ENCODE assay signal across 1 cellular context in the genomic region with DNA sequence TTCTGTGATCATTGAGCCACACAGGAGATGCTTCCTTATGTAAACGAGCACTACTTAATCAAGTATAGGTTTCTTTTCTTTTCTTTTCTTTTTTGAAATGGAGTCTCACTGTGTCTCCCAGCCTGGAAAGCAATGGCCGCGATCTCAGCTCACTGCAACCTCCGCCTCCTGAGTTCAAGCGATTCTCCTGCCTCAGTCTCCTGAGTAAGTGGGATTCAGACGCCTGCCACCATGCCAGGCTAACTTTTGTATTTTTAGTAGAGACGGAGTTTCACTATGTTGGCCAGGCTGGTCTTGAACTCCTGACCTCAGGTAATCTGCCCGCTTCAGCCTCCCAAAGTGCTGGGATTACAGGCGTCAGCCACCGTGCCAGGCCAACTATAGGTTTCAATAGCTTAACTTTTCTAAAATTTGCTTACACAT.
A peak's percentile ranks its signal among the peaks of the same experiment; 100 is the strongest.
TF ChIP-seq lines count a peak whose summit lies in the region.

No MANE protein-coding gene starts in this region.

TF ChIP-seq in GM12878, 131 proteins besides CTCF, POLR2A, EP300 and RAD21:
- TF ChIP-seq YY1 (IDR thresholded peaks at IDR 0.05; ENCODE audit: low read depth, low read length) (peak; percentile 83), ZNF217 (IDR thresholded peaks at IDR 0.05) (0 out of 2 replicates have a peak, but pooled peaks have one; percentile 23), ATF2 (IDR thresholded peaks at IDR 0.05; ENCODE audit: low read length) (0 out of 2 replicates have a peak, but pooled peaks have one; percentile 17), GATAD2B (conservative IDR thresholded peaks at IDR 0.05; ENCODE audit: low read depth) (peak; percentile 44; the same call in 1 of the 2 replicates), EED (IDR thresholded peaks at IDR 0.05; ENCODE audit: low read depth) (0 out of 2 replicates have a peak, but pooled peaks have one; percentile 32), NFIC (IDR thresholded peaks at IDR 0.05; ENCODE audit: low read depth, low read length) (peak; percentile 46), PML (IDR thresholded peaks at IDR 0.05; ENCODE audit: low read length) (peak; percentile 31; the same call in 1 of the 2 replicates)
- TF ChIP-seq, protein P1, sequence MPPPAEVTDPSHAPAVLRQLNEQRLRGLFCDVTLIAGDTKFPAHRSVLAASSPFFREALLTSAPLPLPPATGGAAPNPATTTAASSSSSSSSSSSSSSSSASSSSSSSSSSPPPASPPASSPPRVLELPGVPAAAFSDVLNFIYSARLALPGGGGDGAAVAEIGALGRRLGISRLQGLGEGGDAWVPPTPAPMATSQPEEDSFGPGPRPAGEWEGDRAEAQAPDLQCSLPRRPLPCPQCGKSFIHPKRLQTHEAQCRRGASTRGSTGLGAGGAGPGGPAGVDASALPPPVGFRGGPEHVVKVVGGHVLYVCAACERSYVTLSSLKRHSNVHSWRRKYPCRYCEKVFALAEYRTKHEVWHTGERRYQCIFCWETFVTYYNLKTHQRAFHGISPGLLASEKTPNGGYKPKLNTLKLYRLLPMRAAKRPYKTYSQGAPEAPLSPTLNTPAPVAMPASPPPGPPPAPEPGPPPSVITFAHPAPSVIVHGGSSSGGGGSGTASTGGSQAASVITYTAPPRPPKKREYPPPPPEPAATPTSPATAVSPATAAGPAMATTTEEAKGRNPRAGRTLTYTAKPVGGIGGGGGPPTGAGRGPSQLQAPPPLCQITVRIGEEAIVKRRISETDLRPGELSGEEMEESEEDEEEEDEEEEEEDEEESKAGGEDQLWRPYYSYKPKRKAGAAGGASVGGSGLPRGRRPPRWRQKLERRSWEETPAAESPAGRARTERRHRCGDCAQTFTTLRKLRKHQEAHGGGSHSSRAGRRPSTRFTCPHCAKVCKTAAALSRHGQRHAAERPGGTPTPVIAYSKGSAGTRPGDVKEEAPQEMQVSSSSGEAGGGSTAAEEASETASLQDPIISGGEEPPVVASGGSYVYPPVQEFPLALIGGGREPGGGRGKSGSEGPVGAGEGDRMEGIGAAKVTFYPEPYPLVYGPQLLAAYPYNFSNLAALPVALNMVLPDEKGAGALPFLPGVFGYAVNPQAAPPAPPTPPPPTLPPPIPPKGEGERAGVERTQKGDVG (CRISPR knock-in tag; IDR thresholded peaks at IDR 0.05): 0 out of 2 replicates have a peak, but pooled peaks have one; percentile 66
